Comparison of ENCODE assay signal across 1 cellular context in genomic region chr3:134419214-134419965, GRCh38.
TF ChIP-seq lines count a peak whose summit lies in the region.

No MANE protein-coding gene starts in this region.

TF ChIP-seq in IMR-90, 13 proteins besides CTCF, POLR2A, EP300 and RAD21:
- TF ChIP-seq RCOR1 (IDR thresholded peaks at IDR 0.05; ENCODE audit: insufficient replicate concordance, low read length): no peak
- no peak for TF ChIP-seq RFX5 (IDR thresholded peaks at IDR 0.05; ENCODE audit: low read depth, low read length)
- TF ChIP-seq, protein P1, sequence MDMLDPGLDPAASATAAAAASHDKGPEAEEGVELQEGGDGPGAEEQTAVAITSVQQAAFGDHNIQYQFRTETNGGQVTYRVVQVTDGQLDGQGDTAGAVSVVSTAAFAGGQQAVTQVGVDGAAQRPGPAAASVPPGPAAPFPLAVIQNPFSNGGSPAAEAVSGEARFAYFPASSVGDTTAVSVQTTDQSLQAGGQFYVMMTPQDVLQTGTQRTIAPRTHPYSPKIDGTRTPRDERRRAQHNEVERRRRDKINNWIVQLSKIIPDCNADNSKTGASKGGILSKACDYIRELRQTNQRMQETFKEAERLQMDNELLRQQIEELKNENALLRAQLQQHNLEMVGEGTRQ (IDR thresholded peaks at IDR 0.05; ENCODE audit: low read depth, low read length): no peak
- TF ChIP-seq MAZ (IDR thresholded peaks at IDR 0.05; ENCODE audit: borderline replicate concordance, low read depth, low read length): no peak
- no peak for TF ChIP-seq BHLHE40 (IDR thresholded peaks at IDR 0.05; ENCODE audit: low read depth, low read length)
- no peak for TF ChIP-seq CHD1 (IDR thresholded peaks at IDR 0.05; ENCODE audit: low read depth, low read length)
- no peak for TF ChIP-seq FOS (IDR thresholded peaks at IDR 0.05; ENCODE audit: low read depth, low read length)
